8 cellular contexts compared by ENCODE assay signal in genomic region chr16:20675488-20676267, GRCh38. TPM values are rescaled to one million over a fixed set of nuclear protein-coding genes. Genes with fewer than 3 reads are reported as not detected.
A peak's percentile ranks its signal among the peaks of the same experiment; 100 is the strongest.
DNase-seq lines count a peak whose midpoint lies in the region; ATAC-seq, FAIRE-seq and TF ChIP-seq lines count a peak whose summit lies in the region.

No MANE protein-coding gene starts in this region.

- peak overlapping the region; percentile 53 for H3K4me3 Mint-ChIP-seq in WTC11

- CTCF ChIA-PET in WTC11 (lab: Charles Lee) = interaction anchor here (0.6 to 1.5 kb wide), 8 partner anchors 11 to 290 kb away, joined by 3 to 7 read pairs (median 3); partner anchors contain the start of genes ERI2 and REXO5

- ATAC-seq in GM18508 (IDR thresholded peaks at IDR 0.05; ENCODE audit: insufficient read depth, unreplicated experiment) (peak; percentile 64), HG03521 (IDR thresholded peaks at IDR 0.05; ENCODE audit: unreplicated experiment) (peak; percentile 67), WTC11 (peak; percentile 90)

- TF ChIP-seq CTCF in WTC11 (IDR thresholded peaks at IDR 0.05) (no peak), fibroblast of the aortic adventitia (IDR thresholded peaks at IDR 0.05; ENCODE audit: insufficient read depth, low read length) (no peak), osteoblast (IDR thresholded peaks at IDR 0.05; ENCODE audit: extremely low read depth, low read depth, low read length) (no peak)

- H3K4me1 Mint-ChIP-seq in WTC11 = peaks cover 47% of the 10 kb centered on the region

- no peaks in the 10 kb centered on the region for H3K36me3 Mint-ChIP-seq in WTC11

- no peaks in the 10 kb centered on the region for H3K36me3 ChIP-seq in osteoblast (ENCODE audit: insufficient read depth, low read length)

- no peak overlapping the region for H3K27ac ChIP-seq in osteoblast (ENCODE audit: low read depth, low read length)

- H3K4me2 ChIP-seq in osteoblast (ENCODE audit: insufficient read depth, low read length) = peak overlapping the region; percentile 40

- POLR2A ChIA-PET in WTC11 (lab: Charles Lee) = interaction anchor here (1.7 kb wide), 1 partner anchor 11 kb away, joined by 3 read pairs; no protein-coding TSS in a partner anchor

- H3K27ac Mint-ChIP-seq in WTC11 = peak overlapping the region; percentile 83

- DNase-seq in WTC11 (ENCODE audit: low spot score) = peak; percentile 31
- DNase-seq in fibroblast of the aortic adventitia (ENCODE audit: low read depth) = peak; percentile 16
- DNase-seq in osteoblast (ENCODE audit: insufficient read length, low spot score, missing footprints) = no peak
- no peak for DNase-seq in GM12892 (ENCODE audit: insufficient read length)
- DNase-seq in amygdala (lab: John Stamatoyannopoulos, UW) = no peak
- no peak for DNase-seq in KG1 (lab: John Stamatoyannopoulos, UW)

- H2AFZ ChIP-seq in osteoblast (ENCODE audit: low read length) = no peak overlapping the region

- H3K9me3 ChIP-seq in osteoblast (ENCODE audit: low read depth, low read length) = no peaks in the 10 kb centered on the region

- H3K79me2 ChIP-seq in osteoblast (ENCODE audit: insufficient read depth, low read length) = no peaks in the 10 kb centered on the region

- peaks cover 8% of the 10 kb centered on the region for H3K27me3 Mint-ChIP-seq in WTC11 (ENCODE audit: low read depth)

- no peaks in the 10 kb centered on the region for H3K4me1 ChIP-seq in osteoblast (ENCODE audit: insufficient read depth, low read length)

- H3K9me3 Mint-ChIP-seq in WTC11 = no peaks in the 10 kb centered on the region

- no peak for TF ChIP-seq POLR2A in GM12892 (IDR thresholded peaks at IDR 0.05; ENCODE audit: low read depth, low read length)

- no peak for FAIRE-seq in GM12892 (lab: Jason Lieb, UNC)

- peak overlapping the region; percentile 37 for H3K4me3 ChIP-seq in fibroblast of the aortic adventitia (ENCODE audit: low read depth, low read length)
- H3K4me3 ChIP-seq in osteoblast (ENCODE audit: insufficient read depth, low read length) = no peak overlapping the region

- no peaks in the 10 kb centered on the region for H4K20me1 ChIP-seq in osteoblast (ENCODE audit: insufficient read depth, low read length)

- H3K27me3 ChIP-seq in osteoblast (ENCODE audit: insufficient read depth, low read length) = no peaks in the 10 kb centered on the region

TF ChIP-seq in WTC11, 78 proteins besides CTCF, POLR2A, EP300 and RAD21:
- TF ChIP-seq TEAD4 (CRISPR knock-in tag; IDR thresholded peaks at IDR 0.05) (no peak), PRRX2 (CRISPR knock-in tag; IDR thresholded peaks at IDR 0.05) (no peak), FOXK1 (CRISPR knock-in tag; IDR thresholded peaks at IDR 0.05) (0 out of 2 replicates have a peak, but pooled peaks have one; percentile 34), ZNF121 (CRISPR knock-in tag; IDR thresholded peaks at IDR 0.05) (no peak), NFYB (CRISPR knock-in tag; conservative IDR thresholded peaks at IDR 0.05; ENCODE audit: low read depth) (no peak)
- TF ChIP-seq, protein P1, sequence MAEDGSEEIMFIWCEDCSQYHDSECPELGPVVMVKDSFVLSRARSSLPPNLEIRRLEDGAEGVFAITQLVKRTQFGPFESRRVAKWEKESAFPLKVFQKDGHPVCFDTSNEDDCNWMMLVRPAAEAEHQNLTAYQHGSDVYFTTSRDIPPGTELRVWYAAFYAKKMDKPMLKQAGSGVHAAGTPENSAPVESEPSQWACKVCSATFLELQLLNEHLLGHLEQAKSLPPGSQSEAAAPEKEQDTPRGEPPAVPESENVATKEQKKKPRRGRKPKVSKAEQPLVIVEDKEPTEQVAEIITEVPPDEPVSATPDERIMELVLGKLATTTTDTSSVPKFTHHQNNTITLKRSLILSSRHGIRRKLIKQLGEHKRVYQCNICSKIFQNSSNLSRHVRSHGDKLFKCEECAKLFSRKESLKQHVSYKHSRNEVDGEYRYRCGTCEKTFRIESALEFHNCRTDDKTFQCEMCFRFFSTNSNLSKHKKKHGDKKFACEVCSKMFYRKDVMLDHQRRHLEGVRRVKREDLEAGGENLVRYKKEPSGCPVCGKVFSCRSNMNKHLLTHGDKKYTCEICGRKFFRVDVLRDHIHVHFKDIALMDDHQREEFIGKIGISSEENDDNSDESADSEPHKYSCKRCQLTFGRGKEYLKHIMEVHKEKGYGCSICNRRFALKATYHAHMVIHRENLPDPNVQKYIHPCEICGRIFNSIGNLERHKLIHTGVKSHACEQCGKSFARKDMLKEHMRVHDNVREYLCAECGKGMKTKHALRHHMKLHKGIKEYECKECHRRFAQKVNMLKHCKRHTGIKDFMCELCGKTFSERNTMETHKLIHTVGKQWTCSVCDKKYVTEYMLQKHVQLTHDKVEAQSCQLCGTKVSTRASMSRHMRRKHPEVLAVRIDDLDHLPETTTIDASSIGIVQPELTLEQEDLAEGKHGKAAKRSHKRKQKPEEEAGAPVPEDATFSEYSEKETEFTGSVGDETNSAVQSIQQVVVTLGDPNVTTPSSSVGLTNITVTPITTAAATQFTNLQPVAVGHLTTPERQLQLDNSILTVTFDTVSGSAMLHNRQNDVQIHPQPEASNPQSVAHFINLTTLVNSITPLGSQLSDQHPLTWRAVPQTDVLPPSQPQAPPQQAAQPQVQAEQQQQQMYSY (CRISPR knock-in tag; IDR thresholded peaks at IDR 0.05) = peak; percentile 71; the same call in 1 of the 2 replicates
- TF ChIP-seq, protein P2, sequence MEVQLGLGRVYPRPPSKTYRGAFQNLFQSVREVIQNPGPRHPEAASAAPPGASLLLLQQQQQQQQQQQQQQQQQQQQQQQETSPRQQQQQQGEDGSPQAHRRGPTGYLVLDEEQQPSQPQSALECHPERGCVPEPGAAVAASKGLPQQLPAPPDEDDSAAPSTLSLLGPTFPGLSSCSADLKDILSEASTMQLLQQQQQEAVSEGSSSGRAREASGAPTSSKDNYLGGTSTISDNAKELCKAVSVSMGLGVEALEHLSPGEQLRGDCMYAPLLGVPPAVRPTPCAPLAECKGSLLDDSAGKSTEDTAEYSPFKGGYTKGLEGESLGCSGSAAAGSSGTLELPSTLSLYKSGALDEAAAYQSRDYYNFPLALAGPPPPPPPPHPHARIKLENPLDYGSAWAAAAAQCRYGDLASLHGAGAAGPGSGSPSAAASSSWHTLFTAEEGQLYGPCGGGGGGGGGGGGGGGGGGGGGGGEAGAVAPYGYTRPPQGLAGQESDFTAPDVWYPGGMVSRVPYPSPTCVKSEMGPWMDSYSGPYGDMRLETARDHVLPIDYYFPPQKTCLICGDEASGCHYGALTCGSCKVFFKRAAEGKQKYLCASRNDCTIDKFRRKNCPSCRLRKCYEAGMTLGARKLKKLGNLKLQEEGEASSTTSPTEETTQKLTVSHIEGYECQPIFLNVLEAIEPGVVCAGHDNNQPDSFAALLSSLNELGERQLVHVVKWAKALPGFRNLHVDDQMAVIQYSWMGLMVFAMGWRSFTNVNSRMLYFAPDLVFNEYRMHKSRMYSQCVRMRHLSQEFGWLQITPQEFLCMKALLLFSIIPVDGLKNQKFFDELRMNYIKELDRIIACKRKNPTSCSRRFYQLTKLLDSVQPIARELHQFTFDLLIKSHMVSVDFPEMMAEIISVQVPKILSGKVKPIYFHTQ (CRISPR knock-in tag; IDR thresholded peaks at IDR 0.05) = no peak

RNA-seq across cellular contexts. Expression of gene ACSM1, which starts 21.8 kb away (rescaled TPM):
- total RNA-seq in WTC11 (2021) = 0.09 to 0.46 TPM (median 0.31 TPM) in 3 replicates
- total RNA-seq in fibroblast of the aortic adventitia (ENCODE audit: low replicate concordance) = not detected in 2 replicates
- total RNA-seq in osteoblast = not detected in 2 replicates
- not detected for polyA plus RNA-seq in GM12892 (2012; ENCODE audit: missing spikeins)

Comparison
In these comparisons a context has a peak if more than half of its experiments do, and no peak if none do; other contexts are left out.
1. DNase-seq: peak in WTC11 (single experiment) and fibroblast of the aortic adventitia (single experiment); none in osteoblast (single experiment), GM12892 (single experiment), amygdala (0 of 56) and KG1 (single experiment).
2. Peak in every context shown above with its lines, with median percentiles within 50 percentile points of each other: ATAC-seq.